ENCODE assay signal across 10 cellular contexts in genomic region chr12:113239811-113240331, GRCh38. TPM values are rescaled to one million over a fixed set of nuclear protein-coding genes. Genes with fewer than 3 reads are reported as not detected.
DNase-seq lines count a peak whose midpoint lies in the region; ATAC-seq and TF ChIP-seq lines count a peak whose summit lies in the region.
"Had no signal": no experiment of that assay in that cellular context is flagged by ENCODE, and none has a peak within 500 bp of the region (broad histone marks: within the 10 kb centered on the region; RNA-seq: fewer than 3 reads in every experiment).

No MANE protein-coding gene starts in this region.

- intact Hi-C loops in posterior vena cava (cut with DNase I) = no loop called here

- H3K27me3 Mint-ChIP-seq in glutamatergic neuron (ENCODE audit: unreplicated experiment) = peaks cover 4% of the 10 kb centered on the region

- H3K4me2 ChIP-seq in BLaER1 treated with 17β-estradiol and CSF1 and Interleukin-3, amounts not matched to agents 10 nM and 100 nM = peak overlapping the region; percentile 58 to 98 (median 75)

- ATAC-seq in esophagus mucosa = no peak
- ATAC-seq in GM18907 (IDR thresholded peaks at IDR 0.05; ENCODE audit: unreplicated experiment) = no peak

- peak; percentile 16 for DNase-seq in NCI-H446 treated with DMSO at 0.1 percent for 48 hours (lab: John Stamatoyannopoulos, UW)
- DNase-seq in glutamatergic neuron = peak; percentile 55
- peak; percentile 76 for DNase-seq in posterior vena cava (ENCODE audit: low spot score)
- no peak for DNase-seq in GM13976 (ENCODE audit: low spot score)
- DNase-seq in activated CD8-positive, alpha-beta memory T cell treated with anti-CD3 and anti-CD28 coated beads, Interleukin-2, amount 50 U/mL, for 48 hours = no peak
- DNase-seq: anterior cingulate cortex, HCEC 1CT had no signal

- no peaks in the 10 kb centered on the region for H3K36me3 Mint-ChIP-seq in glutamatergic neuron (ENCODE audit: unreplicated experiment)

- H3K9me3 ChIP-seq in BLaER1 treated with 17β-estradiol and CSF1 and Interleukin-3, amounts not matched to agents 10 nM and 100 nM (replicated peaks in 1 of 11) = no peaks in the 10 kb centered on the region

- no peak overlapping the region for H3K4me3 Mint-ChIP-seq in glutamatergic neuron (ENCODE audit: unreplicated experiment)

- H3K4me1 Mint-ChIP-seq in glutamatergic neuron (ENCODE audit: low read depth, unreplicated experiment) = peaks cover 30% of the 10 kb centered on the region

- in situ Hi-C loops in GM13976 (cut with MboI; ENCODE audit: low sequenced_read_pairs, unreplicated experiment) = no loop called here

- peaks cover 8% of the 10 kb centered on the region for H3K9me3 Mint-ChIP-seq in glutamatergic neuron (ENCODE audit: unreplicated experiment)

- peaks cover 0 to 100% (median 9%) of the 10 kb centered on the region in 11 experiments; a peak in 11 of 22 replicates for H4K20me1 ChIP-seq in BLaER1 treated with 17β-estradiol and CSF1 and Interleukin-3, amounts not matched to agents 10 nM and 100 nM

- peaks cover 49 to 94% (median 60%) of the 10 kb centered on the region in 10 experiments for H3K4me1 ChIP-seq in BLaER1 treated with 17β-estradiol and CSF1 and Interleukin-3, amounts not matched to agents 10 nM and 100 nM

- H3K27me3 ChIP-seq in BLaER1 treated with 17β-estradiol and CSF1 and Interleukin-3, amounts not matched to agents 10 nM and 100 nM = peaks cover 0 to 43% (median 19%) of the 10 kb centered on the region in 11 experiments; a peak in 11 of 22 replicates

- H3K27ac ChIP-seq in BLaER1 treated with 17β-estradiol and CSF1 and Interleukin-3, amounts not matched to agents 10 nM and 100 nM = peak overlapping the region in 1 of 11 experiments; percentile 56; a peak in 2 of 22 replicates

- 0 out of 22 replicates have a peak overlapping the region, but pooled peaks of 1 of the 11 experiments have one; percentile 18 for H3K9ac ChIP-seq in BLaER1 treated with 17β-estradiol and CSF1 and Interleukin-3, amounts not matched to agents 10 nM and 100 nM

- TF ChIP-seq CTCF in glutamatergic neuron (IDR thresholded peaks at IDR 0.05; ENCODE audit: partially characterized antibody, unreplicated experiment) (no peak), GM13976 (IDR thresholded peaks at IDR 0.05; ENCODE audit: borderline replicate concordance, control extremely low read depth, extremely low read depth, insufficient read depth, missing control alignments) (no peak)

- peaks cover 0 to 89% (median 0%) of the 10 kb centered on the region in 11 experiments; a peak in 6 of 22 replicates for H3K36me3 ChIP-seq in BLaER1 treated with 17β-estradiol and CSF1 and Interleukin-3, amounts not matched to agents 10 nM and 100 nM

- no peak overlapping the region for H3K4me3 ChIP-seq in BLaER1 treated with 17β-estradiol and CSF1 and Interleukin-3, amounts not matched to agents 10 nM and 100 nM

- H3K27ac Mint-ChIP-seq in glutamatergic neuron (ENCODE audit: unreplicated experiment) = peak overlapping the region; percentile 34

RNA-seq across cellular contexts. Expression of gene TPCN1, which starts 18.6 kb away (rescaled TPM):
- total RNA-seq in glutamatergic neuron (ENCODE audit: unreplicated experiment) (7.9 TPM), posterior vena cava (10 to 100 TPM; 28.8 to 50.8 TPM), esophagus mucosa (35.2 TPM)

RNA-seq across cellular contexts. Expression of gene RITA1, which starts 54.4 kb away (rescaled TPM):
- total RNA-seq in glutamatergic neuron (ENCODE audit: unreplicated experiment) (6.7 TPM), posterior vena cava (1 to 10 TPM; 6.6 to 9.7 TPM), esophagus mucosa (11.0 TPM)

RNA-seq across cellular contexts. Expression of gene DDX54, which starts 54.6 kb away (rescaled TPM):
- 16.9 TPM for total RNA-seq in glutamatergic neuron (ENCODE audit: unreplicated experiment)
- 10 to 100 TPM; 37.0 to 47.6 TPM for total RNA-seq in posterior vena cava
- 46.6 TPM for total RNA-seq in esophagus mucosa

Comparison
In these comparisons a context has a peak if more than half of its experiments do, and no peak if none do; other contexts are left out.
1. DNase-seq: peak in NCI-H446 treated with DMSO at 0.1 percent for 48 hours (single experiment), glutamatergic neuron (single experiment) and posterior vena cava (single experiment); none in GM13976 (single experiment) and activated CD8-positive, alpha-beta memory T cell treated with anti-CD3 and anti-CD28 coated beads, Interleukin-2, amount 50 U/mL, for 48 hours (single experiment).